ENCODE assay signal across 8 cellular contexts in genomic region chr7:17769918-17770317, GRCh38.
DNase-seq lines count a peak whose midpoint lies in the region; ATAC-seq and TF ChIP-seq lines count a peak whose summit lies in the region.

No MANE protein-coding gene starts in this region.

- no peaks in the 10 kb centered on the region for H3K36me3 ChIP-seq in CD4-positive, CD25-positive, alpha-beta regulatory T cell (ENCODE audit: control insufficient read depth, insufficient read depth, low read length)
- no peaks in the 10 kb centered on the region for H3K36me3 ChIP-seq in transverse colon

- in situ Hi-C loops in transverse colon (cut with MboI; ENCODE audit: low pct_ligation_motif_present in 1 of 4, low pct_unique_long_range_greater_than_20kb in 1 of 4, low sequenced_read_pairs in 3 of 4) = loop anchor here in 1 of 4 donors (10.0 kb wide), 1 partner anchor 575 kb away; no protein-coding TSS in a partner anchor

- no peaks in the 10 kb centered on the region for H3K9me3 ChIP-seq in CD4-positive, CD25-positive, alpha-beta regulatory T cell (ENCODE audit: control insufficient read depth in 2 of 2, low read length in 2 of 2)
- H3K9me3 ChIP-seq in transverse colon = no peaks in the 10 kb centered on the region

- H3K4me1 Mint-ChIP-seq in CD4-positive, CD25-positive, alpha-beta regulatory T cell = peaks cover 0 to 4% (median 3%) of the 10 kb centered on the region in 4 donors
- H3K4me1 Mint-ChIP-seq in activated CD8-positive, alpha-beta T cell treated with anti-CD3 and anti-CD28 coated beads for 36 hours (ENCODE audit: low read depth) = peaks cover 7% of the 10 kb centered on the region
- H3K4me1 Mint-ChIP-seq in natural killer cell = peaks cover 14 to 24% of the 10 kb centered on the region in 2 donors

- no peak overlapping the region for H3K4me3 ChIP-seq in CD4-positive, CD25-positive, alpha-beta regulatory T cell (ENCODE audit: low read depth, low read length)
- no peak overlapping the region for H3K4me3 ChIP-seq in transverse colon

- intact Hi-C loops in activated CD8-positive, alpha-beta T cell treated with anti-CD3 and anti-CD28 coated beads for 36 hours (cut with micrococcal nuclease) = loop anchor here (10.0 kb wide), 3 partner anchors 175 to 555 kb away; partner anchors contain the start of gene SNX13
- intact Hi-C loops in natural killer cell (cut with micrococcal nuclease) (loop anchor here (1.0 to 10.0 kb wide), 2 partner anchors 575 to 895 kb away; no protein-coding TSS in a partner anchor), transverse colon (cut with DNase I; ENCODE audit: low total_unique reads) (no loop called here)

- H3K9me3 Mint-ChIP-seq in CD4-positive, CD25-positive, alpha-beta regulatory T cell = peaks cover 0 to 2% (median 0%) of the 10 kb centered on the region in 7 donors
- no peaks in the 10 kb centered on the region for H3K9me3 Mint-ChIP-seq in activated CD8-positive, alpha-beta T cell treated with anti-CD3 and anti-CD28 coated beads for 36 hours
- H3K9me3 Mint-ChIP-seq in natural killer cell = no peaks in the 10 kb centered on the region

- no peaks in the 10 kb centered on the region for H3K27me3 ChIP-seq in CD4-positive, CD25-positive, alpha-beta regulatory T cell (ENCODE audit: control insufficient read depth, insufficient read depth, low read length)
- H3K27me3 ChIP-seq in transverse colon = no peaks in the 10 kb centered on the region

- 7 to 14% methylated on average over 1 to 2 of the region's 2 CpGs for WGBS in transverse colon (ENCODE audit: low coverage in 1 of 2), 2 donors

- peak; percentile 50 to 73 for ATAC-seq in CD4-positive, CD25-positive, alpha-beta regulatory T cell (ENCODE audit: low read depth in 2 of 2)
- ATAC-seq in HG03521 (IDR thresholded peaks at IDR 0.05; ENCODE audit: unreplicated experiment) = peak; percentile 64
- ATAC-seq in activated CD8-positive, alpha-beta T cell treated with anti-CD3 and anti-CD28 coated beads for 36 hours = peak; percentile 64
- ATAC-seq in natural killer cell = peak; percentile 40 to 65 (median 62)

- peak; percentile 70 for TF ChIP-seq CTCF in activated CD8-positive, alpha-beta T cell treated with anti-CD3 and anti-CD28 coated beads for 36 hours (IDR thresholded peaks at IDR 0.05)
- TF ChIP-seq CTCF in natural killer cell (IDR thresholded peaks at IDR 0.05) (peak; percentile 54), transverse colon (IDR thresholded peaks at IDR 0.05) (peak; percentile 51 to 62 (median 56))

- peak; percentile 23 to 78 (median 50) for DNase-seq in CD4-positive, CD25-positive, alpha-beta regulatory T cell
- DNase-seq in GM19238 (ENCODE audit: insufficient read length, low spot score) = peak; percentile 2
- DNase-seq in NCI-H748 treated with DMSO at 0.1 percent for 48 hours (lab: John Stamatoyannopoulos, UW) = peak; percentile 44
- DNase-seq in activated CD8-positive, alpha-beta T cell treated with anti-CD3 and anti-CD28 coated beads for 36 hours = peak; percentile 80
- DNase-seq in erythroblast (lab: John Stamatoyannopoulos, UW) = peak; percentile 71 to 80
- DNase-seq in natural killer cell = no peak
- DNase-seq in transverse colon = peak; percentile 61

- H3K27ac ChIP-seq in CD4-positive, CD25-positive, alpha-beta regulatory T cell (ENCODE audit: insufficient read depth, low read length, poor library complexity, severe bottlenecking) = no peak overlapping the region
- no peak overlapping the region for H3K27ac ChIP-seq in transverse colon

- H3K4me1 ChIP-seq in CD4-positive, CD25-positive, alpha-beta regulatory T cell (ENCODE audit: control insufficient read depth, insufficient read depth, low read length, poor library complexity, severe bottlenecking) = no peaks in the 10 kb centered on the region
- peaks cover 0 to 10% (median 0%) of the 10 kb centered on the region in 4 donors for H3K4me1 ChIP-seq in transverse colon

- POLR2A ChIA-PET in activated CD8-positive, alpha-beta T cell treated with anti-CD3 and anti-CD28 coated beads for 36 hours (lab: Charles Lee) = no interaction called here

- no peak overlapping the region for H3K27ac Mint-ChIP-seq in CD4-positive, CD25-positive, alpha-beta regulatory T cell
- H3K27ac Mint-ChIP-seq in activated CD8-positive, alpha-beta T cell treated with anti-CD3 and anti-CD28 coated beads for 36 hours = no peak overlapping the region
- no peak overlapping the region for H3K27ac Mint-ChIP-seq in natural killer cell

- TF ChIP-seq EP300 in transverse colon (IDR thresholded peaks at IDR 0.05; ENCODE audit: low read depth) = no peak

- CTCF ChIA-PET in activated CD8-positive, alpha-beta T cell treated with anti-CD3 and anti-CD28 coated beads for 36 hours (lab: Charles Lee) = interaction anchor here (0.6 to 6.2 kb wide), 54 partner anchors 8 to 583 kb away, joined by 3 to 56 read pairs (median 4); no protein-coding TSS in a partner anchor

- no peak for TF ChIP-seq POLR2A in erythroblast (IDR thresholded peaks at IDR 0.05; ENCODE audit: low read length)
- no peak for TF ChIP-seq POLR2A in transverse colon (IDR thresholded peaks at IDR 0.05)

- H3K36me3 Mint-ChIP-seq in CD4-positive, CD25-positive, alpha-beta regulatory T cell = no peaks in the 10 kb centered on the region
- H3K36me3 Mint-ChIP-seq in activated CD8-positive, alpha-beta T cell treated with anti-CD3 and anti-CD28 coated beads for 36 hours (ENCODE audit: low read depth) = no peaks in the 10 kb centered on the region
- no peaks in the 10 kb centered on the region for H3K36me3 Mint-ChIP-seq in natural killer cell

- H3K27me3 Mint-ChIP-seq in CD4-positive, CD25-positive, alpha-beta regulatory T cell = peaks cover 9% of the 10 kb centered on the region
- H3K27me3 Mint-ChIP-seq in activated CD8-positive, alpha-beta T cell treated with anti-CD3 and anti-CD28 coated beads for 36 hours = no peaks in the 10 kb centered on the region
- H3K27me3 Mint-ChIP-seq in natural killer cell (ENCODE audit: low read depth in 2 of 2) = no peaks in the 10 kb centered on the region

- no peak overlapping the region for H3K4me3 Mint-ChIP-seq in CD4-positive, CD25-positive, alpha-beta regulatory T cell
- H3K4me3 Mint-ChIP-seq in activated CD8-positive, alpha-beta T cell treated with anti-CD3 and anti-CD28 coated beads for 36 hours = no peak overlapping the region
- H3K4me3 Mint-ChIP-seq in natural killer cell = no peak overlapping the region
